Comparison of ENCODE assay signal across 12 cellular contexts in genomic region chr10:78267070-78267469, GRCh38.
DNase-seq lines count a peak whose midpoint lies in the region; ATAC-seq and TF ChIP-seq lines count a peak whose summit lies in the region.
"Had no signal": no experiment of that assay in that cellular context is flagged by ENCODE, and none has a peak within 500 bp of the region (broad histone marks: within the 10 kb centered on the region; RNA-seq: fewer than 3 reads in every experiment).

No MANE protein-coding gene starts in this region.

- H3K36me3 ChIP-seq in muscle layer of colon (ENCODE audit: insufficient read depth, low read length), result no peaks in the 10 kb centered on the region

- no peak for TF ChIP-seq CTCF in GM13976 (IDR thresholded peaks at IDR 0.05; ENCODE audit: borderline replicate concordance, control extremely low read depth, extremely low read depth, insufficient read depth, missing control alignments)

- ATAC-seq in left ventricle myocardium superior (peak; percentile 34), right cardiac atrium (no peak)
- ATAC-seq: natural killer cell had no signal

- in situ Hi-C loops in GM13976 (cut with MboI; ENCODE audit: low sequenced_read_pairs, unreplicated experiment), result no loop called here

- peak overlapping the region; percentile 25 for H3K9ac ChIP-seq in muscle layer of colon (ENCODE audit: low read length)

- H3K9me3 ChIP-seq in right cardiac atrium (ENCODE audit: control insufficient read depth, low read length) (no peaks in the 10 kb centered on the region), muscle layer of colon (ENCODE audit: low read length) (no peaks in the 10 kb centered on the region)

- H3K4me3 ChIP-seq in right cardiac atrium (ENCODE audit: low read length), result no peak overlapping the region
- peak overlapping the region; percentile 15 to 28 for H3K4me3 ChIP-seq in muscle layer of colon (ENCODE audit: low read depth in 1 of 2, low read length in 2 of 2)

- no peak overlapping the region for H3K27ac ChIP-seq in right cardiac atrium (ENCODE audit: low read length)
- H3K27ac ChIP-seq in angular gyrus (ENCODE audit: low read depth, low read length), result peak overlapping the region; percentile 9
- peak overlapping the region; percentile 81 for H3K27ac ChIP-seq in muscle layer of colon (ENCODE audit: low read depth, low read length)

- H3K4me1 ChIP-seq in right cardiac atrium (ENCODE audit: control insufficient read depth, insufficient read depth, low read length), result peaks cover 2% of the 10 kb centered on the region
- H3K4me1 ChIP-seq in muscle layer of colon (ENCODE audit: insufficient read depth, low read length), result peaks cover 22% of the 10 kb centered on the region

- 23% methylated on average over 4 of the region's 4 CpGs for WGBS in right cardiac atrium

- DNase-seq in left ventricle myocardium superior (no peak), right cardiac atrium (no peak), HPDE6-E6E7 (ENCODE audit: extremely low spot score) (no peak), DMS153 treated with DMSO at 0.1 percent for 48 hours (lab: John Stamatoyannopoulos, UW; ENCODE audit: unreplicated experiment) (no peak), LoVo (ENCODE audit: low spot score) (no peak), GM13976 (ENCODE audit: low spot score) (no peak)
- DNase-seq: activated naive CD4-positive, alpha-beta T cell treated with anti-CD3 and anti-CD28 coated beads, Interleukin-2, amount 50 U/mL, for 16 hours; immature natural killer cell; natural killer cell; NCI-H226 had no signal

- H3K27me3 ChIP-seq in right cardiac atrium (ENCODE audit: control insufficient read depth, insufficient read depth) (no peaks in the 10 kb centered on the region), muscle layer of colon (ENCODE audit: control insufficient read depth in 1 of 2, insufficient read depth in 2 of 2, low read length in 2 of 2) (no peaks in the 10 kb centered on the region)

- intact Hi-C loops in left ventricle myocardium superior (cut with micrococcal nuclease) (no loop called here), right cardiac atrium (cut with DNase I) (no loop called here)
